ENCODE assay signal across 11 cellular contexts in genomic region chr1:43285269-43285986, GRCh38. TPM values are rescaled to one million over a fixed set of nuclear protein-coding genes. Genes with fewer than 3 reads are reported as not detected.
A peak's percentile ranks its signal among the peaks of the same experiment; 100 is the strongest.
DNase-seq lines count a peak whose midpoint lies in the region; ATAC-seq and TF ChIP-seq lines count a peak whose summit lies in the region.
"Had no signal": no experiment of that assay in that cellular context is flagged by ENCODE, and none has a peak within 500 bp of the region (broad histone marks: within the 10 kb centered on the region; RNA-seq: fewer than 3 reads in every experiment).

C1orf210 (minus strand) TSS chr1:43285581; CDS start chr1:43283270, 2,311 bp downstream.

- H3K4me1 Mint-ChIP-seq in glutamatergic neuron (ENCODE audit: low read depth, unreplicated experiment) (peaks cover 7% of the 10 kb centered on the region), progenitor cell of endocrine pancreas (ENCODE audit: low read depth) (peaks cover 39% of the 10 kb centered on the region)
- no peaks in the 10 kb centered on the region for H3K4me1 Mint-ChIP-seq in activated CD4-positive, alpha-beta memory T cell treated with anti-CD3 and anti-CD28 coated beads for 36 hours (ENCODE audit: low read depth)
- no peaks in the 10 kb centered on the region for H3K4me1 Mint-ChIP-seq in activated CD8-positive, alpha-beta memory T cell treated with anti-CD3 and anti-CD28 coated beads, Interleukin-2, amount 10 ng/mL, durations not matched to agents 7 days and 5 days
- H3K4me1 Mint-ChIP-seq: IgD-negative memory B cell had no signal

- H3K4me3 ChIP-seq in HEK293 (ENCODE audit: low read depth, low read length) = peak within 1 kb of the TSS; percentile 7; the same call in 1 of the 2 replicates

- POLR2A ChIA-PET in HEK293 (lab: Yijun Ruan, JAX) = no interaction called here
- POLR2A ChIA-PET in activated CD4-positive, alpha-beta memory T cell treated with anti-CD3 and anti-CD28 coated beads for 36 hours (lab: Charles Lee) = no interaction called here

- no peak within 1 kb of the TSS for H3K27ac ChIP-seq in HEK293 (ENCODE audit: extremely low read depth, low read depth, low read length)
- H3K27ac ChIP-seq: brain microvascular endothelial cell had no signal

- no peak for ATAC-seq in GM19023 (IDR thresholded peaks at IDR 0.05; ENCODE audit: unreplicated experiment)
- ATAC-seq in activated CD8-positive, alpha-beta memory T cell treated with anti-CD3 and anti-CD28 coated beads, Interleukin-2, amount 10 ng/mL, durations not matched to agents 7 days and 5 days = no peak
- ATAC-seq: left ventricle myocardium superior had no signal

- no peaks in the 10 kb centered on the region for H3K36me3 Mint-ChIP-seq in glutamatergic neuron (ENCODE audit: unreplicated experiment)
- peaks cover 10% of the 10 kb centered on the region for H3K36me3 Mint-ChIP-seq in progenitor cell of endocrine pancreas (ENCODE audit: insufficient read depth)
- no peaks in the 10 kb centered on the region for H3K36me3 Mint-ChIP-seq in activated CD4-positive, alpha-beta memory T cell treated with anti-CD3 and anti-CD28 coated beads for 36 hours
- no peaks in the 10 kb centered on the region for H3K36me3 Mint-ChIP-seq in activated CD8-positive, alpha-beta memory T cell treated with anti-CD3 and anti-CD28 coated beads, Interleukin-2, amount 10 ng/mL, durations not matched to agents 7 days and 5 days

- intact Hi-C loops in activated CD4-positive, alpha-beta memory T cell treated with anti-CD3 and anti-CD28 coated beads for 36 hours (cut with micrococcal nuclease) = no loop called here

- CTCF ChIA-PET in HEK293 (lab: Yijun Ruan, JAX) = interaction anchor here (0.5 to 1.7 kb wide), 5 partner anchors 9 to 611 kb away, joined by 3 to 5 read pairs (median 4); no protein-coding TSS in a partner anchor
- CTCF ChIA-PET in activated CD4-positive, alpha-beta memory T cell treated with anti-CD3 and anti-CD28 coated beads for 36 hours (lab: Charles Lee) = interaction anchor here (0.6 kb wide), 1 partner anchor 59 kb away, joined by 4 read pairs; no protein-coding TSS in a partner anchor
- CTCF ChIA-PET in activated CD8-positive, alpha-beta memory T cell treated with anti-CD3 and anti-CD28 coated beads, Interleukin-2, amount 10 ng/mL, durations not matched to agents 7 days and 5 days (lab: Charles Lee) = no interaction called here

- no peaks in the 10 kb centered on the region for H3K9me3 Mint-ChIP-seq in glutamatergic neuron (ENCODE audit: unreplicated experiment)
- H3K9me3 Mint-ChIP-seq in progenitor cell of endocrine pancreas (ENCODE audit: low read depth) = no peaks in the 10 kb centered on the region
- no peaks in the 10 kb centered on the region for H3K9me3 Mint-ChIP-seq in activated CD4-positive, alpha-beta memory T cell treated with anti-CD3 and anti-CD28 coated beads for 36 hours
- no peaks in the 10 kb centered on the region for H3K9me3 Mint-ChIP-seq in activated CD8-positive, alpha-beta memory T cell treated with anti-CD3 and anti-CD28 coated beads, Interleukin-2, amount 10 ng/mL, durations not matched to agents 7 days and 5 days (ENCODE audit: low read depth)

- no peaks in the 10 kb centered on the region for H3K4me1 ChIP-seq in HEK293 (ENCODE audit: control insufficient read depth, insufficient read depth, low read length)

- TF ChIP-seq CTCF in HEK293 (tag by site-specific recombination; IDR thresholded peaks at IDR 0.05) (no peak), glutamatergic neuron (IDR thresholded peaks at IDR 0.05; ENCODE audit: partially characterized antibody, unreplicated experiment) (no peak), progenitor cell of endocrine pancreas (IDR thresholded peaks at IDR 0.05; ENCODE audit: unreplicated experiment) (peak; percentile 60)

- H3K27ac Mint-ChIP-seq in glutamatergic neuron (ENCODE audit: unreplicated experiment) (peak within 1 kb of the TSS; percentile 22), progenitor cell of endocrine pancreas (peak within 1 kb of the TSS; percentile 98)
- no peak within 1 kb of the TSS for H3K27ac Mint-ChIP-seq in activated CD4-positive, alpha-beta memory T cell treated with anti-CD3 and anti-CD28 coated beads for 36 hours
- H3K27ac Mint-ChIP-seq in activated CD8-positive, alpha-beta memory T cell treated with anti-CD3 and anti-CD28 coated beads, Interleukin-2, amount 10 ng/mL, durations not matched to agents 7 days and 5 days = no peak within 1 kb of the TSS

- H3K27me3 Mint-ChIP-seq in glutamatergic neuron (ENCODE audit: unreplicated experiment) (peaks cover 12% of the 10 kb centered on the region), progenitor cell of endocrine pancreas (no peaks in the 10 kb centered on the region)
- H3K27me3 Mint-ChIP-seq in activated CD4-positive, alpha-beta memory T cell treated with anti-CD3 and anti-CD28 coated beads for 36 hours = no peaks in the 10 kb centered on the region
- H3K27me3 Mint-ChIP-seq in activated CD8-positive, alpha-beta memory T cell treated with anti-CD3 and anti-CD28 coated beads, Interleukin-2, amount 10 ng/mL, durations not matched to agents 7 days and 5 days = peaks cover 11% of the 10 kb centered on the region
- H3K27me3 Mint-ChIP-seq: IgD-negative memory B cell had no signal

- H3K4me3 Mint-ChIP-seq in glutamatergic neuron (ENCODE audit: unreplicated experiment) = peak within 1 kb of the TSS; percentile 28
- peak within 1 kb of the TSS; percentile 91 for H3K4me3 Mint-ChIP-seq in progenitor cell of endocrine pancreas (ENCODE audit: low read depth)
- H3K4me3 Mint-ChIP-seq in activated CD4-positive, alpha-beta memory T cell treated with anti-CD3 and anti-CD28 coated beads for 36 hours = no peak within 1 kb of the TSS
- H3K4me3 Mint-ChIP-seq in activated CD8-positive, alpha-beta memory T cell treated with anti-CD3 and anti-CD28 coated beads, Interleukin-2, amount 10 ng/mL, durations not matched to agents 7 days and 5 days = no peak within 1 kb of the TSS

- DNase-seq in NCI-H2196 treated with DMSO at 0.1 percent for 48 hours (lab: John Stamatoyannopoulos, UW; ENCODE audit: unreplicated experiment) (peak; percentile 81), glutamatergic neuron (no peak), progenitor cell of endocrine pancreas (ENCODE audit: low spot score, unreplicated experiment) (peak; percentile 90), SHP77 treated with DMSO at 0.1 percent for 48 hours (lab: John Stamatoyannopoulos, UW) (no peak)
- DNase-seq in activated CD4-positive, alpha-beta memory T cell treated with anti-CD3 and anti-CD28 coated beads for 36 hours = no peak
- DNase-seq in activated CD8-positive, alpha-beta memory T cell treated with anti-CD3 and anti-CD28 coated beads, Interleukin-2, amount 10 ng/mL, durations not matched to agents 7 days and 5 days = no peak
- DNase-seq: brain microvascular endothelial cell, left ventricle myocardium superior had no signal

- H3K36me3 ChIP-seq in HEK293 (ENCODE audit: control insufficient read depth in 2 of 2, insufficient read depth in 1 of 2, low read length in 2 of 2) = no peaks in the 10 kb centered on the region
- H3K36me3 ChIP-seq: brain microvascular endothelial cell had no signal

- no peaks in the 10 kb centered on the region for H3K9me3 ChIP-seq in HEK293 (ENCODE audit: control insufficient read depth, insufficient read depth, low read depth, low read length)

TF ChIP-seq in HEK293, 187 proteins besides CTCF, POLR2A, EP300 and RAD21 (continues in another document):
- no peak for TF ChIP-seq ZNF394 (tag by site-specific recombination; IDR thresholded peaks at IDR 0.05; ENCODE audit: borderline replicate concordance)
- no peak for TF ChIP-seq ZBTB10 (tag by site-specific recombination; IDR thresholded peaks at IDR 0.05)
- TF ChIP-seq ZNF621 (tag by site-specific recombination; IDR thresholded peaks at IDR 0.05) = no peak
- TF ChIP-seq ZNF311 (tag by site-specific recombination; IDR thresholded peaks at IDR 0.05; ENCODE audit: borderline replicate concordance) = no peak
- TF ChIP-seq OVOL3 (tag by site-specific recombination; IDR thresholded peaks at IDR 0.05) = no peak
- no peak for TF ChIP-seq ZNF132 (tag by site-specific recombination; IDR thresholded peaks at IDR 0.05; ENCODE audit: borderline replicate concordance)
- TF ChIP-seq KLF16 (tag by site-specific recombination; IDR thresholded peaks at IDR 0.05) = no peak
- TF ChIP-seq BCL6B (tag by site-specific recombination; IDR thresholded peaks at IDR 0.05) = no peak
- TF ChIP-seq SALL2 (tag by site-specific recombination; IDR thresholded peaks at IDR 0.05; ENCODE audit: borderline replicate concordance) = no peak

RNA-seq across cellular contexts. Expression of gene C1orf210, which starts in this region (rescaled TPM):
- total RNA-seq in glutamatergic neuron (ENCODE audit: unreplicated experiment) = not detected
- total RNA-seq in progenitor cell of endocrine pancreas = 31.4 and 34.3 TPM in 2 replicates
- total RNA-seq in activated CD4-positive, alpha-beta memory T cell treated with anti-CD3 and anti-CD28 coated beads for 36 hours = not detected
- total RNA-seq in activated CD8-positive, alpha-beta memory T cell treated with anti-CD3 and anti-CD28 coated beads, Interleukin-2, amount 10 ng/mL, durations not matched to agents 7 days and 5 days = not detected
- total RNA-seq: left ventricle myocardium superior had no signal

Comparison
In these comparisons a context has a peak if more than half of its experiments do, and no peak if none do; other contexts are left out.
1. RNA of gene C1orf210 (total RNA-seq): 31.4 to 34.3 TPM in progenitor cell of endocrine pancreas; not detected in activated CD8-positive, alpha-beta memory T cell treated with anti-CD3 and anti-CD28 coated beads, Interleukin-2, amount 10 ng/mL, durations not matched to agents 7 days and 5 days, not detected in glutamatergic neuron (single experiment) and not detected in activated CD4-positive, alpha-beta memory T cell treated with anti-CD3 and anti-CD28 coated beads for 36 hours; every median in the first group is over 10 times any median in the second.
2. DNase-seq: peak in NCI-H2196 treated with DMSO at 0.1 percent for 48 hours (single experiment) and progenitor cell of endocrine pancreas (single experiment); none in glutamatergic neuron (single experiment), activated CD4-positive, alpha-beta memory T cell treated with anti-CD3 and anti-CD28 coated beads for 36 hours (single experiment), activated CD8-positive, alpha-beta memory T cell treated with anti-CD3 and anti-CD28 coated beads, Interleukin-2, amount 10 ng/mL, durations not matched to agents 7 days and 5 days (single experiment) and SHP77 treated with DMSO at 0.1 percent for 48 hours (single experiment).
3. H3K27ac Mint-ChIP-seq: peak in glutamatergic neuron (single experiment) and progenitor cell of endocrine pancreas (single experiment); none in activated CD4-positive, alpha-beta memory T cell treated with anti-CD3 and anti-CD28 coated beads for 36 hours (single experiment) and activated CD8-positive, alpha-beta memory T cell treated with anti-CD3 and anti-CD28 coated beads, Interleukin-2, amount 10 ng/mL, durations not matched to agents 7 days and 5 days (single experiment).
4. H3K4me3 Mint-ChIP-seq: peak in glutamatergic neuron (single experiment) and progenitor cell of endocrine pancreas (single experiment); none in activated CD4-positive, alpha-beta memory T cell treated with anti-CD3 and anti-CD28 coated beads for 36 hours (single experiment) and activated CD8-positive, alpha-beta memory T cell treated with anti-CD3 and anti-CD28 coated beads, Interleukin-2, amount 10 ng/mL, durations not matched to agents 7 days and 5 days (single experiment).